In genomic region chr18:30359521-30359920, GRCh38 we compare ENCODE assay signal across 18 cellular contexts.
"Had no signal": no experiment of that assay in that cellular context is flagged by ENCODE, and none has a peak within 500 bp of the region (broad histone marks: within the 10 kb centered on the region; RNA-seq: fewer than 3 reads in every experiment).

No MANE protein-coding gene starts in this region.

- H3K4me3 ChIP-seq: dorsolateral prefrontal cortex, esophagus squamous epithelium, heart left ventricle, left lung, psoas muscle, right lobe of liver, suprapubic skin had no signal

- H3K27me3 Mint-ChIP-seq: activated naive CD8-positive, alpha-beta T cell treated with anti-CD3 and anti-CD28 coated beads, Interleukin-2, amount 10 ng/mL, durations not matched to agents 7 days and 5 days; activated T-cell treated with anti-CD3 and anti-CD28 coated beads, Interleukin-2, amount 50 U/mL, for 24 hours; type B pancreatic cell had no signal

- H3K27ac Mint-ChIP-seq: activated naive CD8-positive, alpha-beta T cell treated with anti-CD3 and anti-CD28 coated beads, Interleukin-2, amount 10 ng/mL, durations not matched to agents 7 days and 5 days; activated T-cell treated with anti-CD3 and anti-CD28 coated beads, Interleukin-2, amount 50 U/mL, for 24 hours; nephron; T-helper 1 cell treated with Interleukin-12 subunit alpha and Interleukin-12 subunit beta and Interleukin-4 antibody, amounts not matched to agents 30 μg/mL and 1 μg/mL, for 36 hours; type B pancreatic cell had no signal

- H3K4me1 Mint-ChIP-seq: activated naive CD8-positive, alpha-beta T cell treated with anti-CD3 and anti-CD28 coated beads, Interleukin-2, amount 10 ng/mL, durations not matched to agents 7 days and 5 days; nephron had no signal

- H3K9me3 ChIP-seq: esophagus squamous epithelium, heart left ventricle, left lung, psoas muscle, right lobe of liver, suprapubic skin had no signal

- H3K36me3 Mint-ChIP-seq: activated naive CD8-positive, alpha-beta T cell treated with anti-CD3 and anti-CD28 coated beads, Interleukin-2, amount 10 ng/mL, durations not matched to agents 7 days and 5 days; type B pancreatic cell had no signal

- H3K4me3 Mint-ChIP-seq: activated naive CD8-positive, alpha-beta T cell treated with anti-CD3 and anti-CD28 coated beads, Interleukin-2, amount 10 ng/mL, durations not matched to agents 7 days and 5 days; activated T-cell treated with anti-CD3 and anti-CD28 coated beads, Interleukin-2, amount 50 U/mL, for 24 hours; nephron; T-helper 1 cell treated with Interleukin-12 subunit alpha and Interleukin-12 subunit beta and Interleukin-4 antibody, amounts not matched to agents 30 μg/mL and 1 μg/mL, for 36 hours; type B pancreatic cell had no signal

- H3K27ac ChIP-seq: esophagus squamous epithelium, heart left ventricle, left lung, psoas muscle, right lobe of liver had no signal

- H3K27me3 ChIP-seq: dorsolateral prefrontal cortex, esophagus squamous epithelium, heart left ventricle, left lung, right lobe of liver, suprapubic skin had no signal

- H3K36me3 ChIP-seq: esophagus squamous epithelium, heart left ventricle, left lung, right lobe of liver, suprapubic skin had no signal

- H3K9me3 Mint-ChIP-seq: activated naive CD8-positive, alpha-beta T cell treated with anti-CD3 and anti-CD28 coated beads, Interleukin-2, amount 10 ng/mL, durations not matched to agents 7 days and 5 days; nephron; type B pancreatic cell had no signal

- H3K4me1 ChIP-seq: esophagus squamous epithelium, heart left ventricle, left lung, psoas muscle, right lobe of liver, suprapubic skin had no signal

- DNase-seq: activated CD4-positive, alpha-beta T cell treated with anti-CD3 and anti-CD28 coated beads, Interleukin-2, amount 50 U/mL, for 4 hours; activated gamma-delta T cell; activated naive CD8-positive, alpha-beta T cell treated with anti-CD3 and anti-CD28 coated beads, Interleukin-2, amount 10 ng/mL, durations not matched to agents 7 days and 5 days; activated T-cell treated with anti-CD3 and anti-CD28 coated beads, Interleukin-2, amount 50 U/mL, for 24 hours; aorta; dorsolateral prefrontal cortex; esophagus squamous epithelium; foreskin fibroblast; heart left ventricle; left lung; mesenchymal stem cell; psoas muscle; right lobe of liver; stimulated activated naive CD8-positive, alpha-beta T cell treated with anti-CD3 and anti-CD28 coated beads, Interleukin-15, Interleukin-2, amounts not matched to agents 100 U/mL and 50 U/mL, for 24 hours had no signal
